31 cellular contexts compared by ENCODE assay signal in genomic region chr18:78494204-78494603, GRCh38.
DNase-seq lines count a peak whose midpoint lies in the region; ATAC-seq, FAIRE-seq and TF ChIP-seq lines count a peak whose summit lies in the region.
"Had no signal": no experiment of that assay in that cellular context is flagged by ENCODE, and none has a peak within 500 bp of the region (broad histone marks: within the 10 kb centered on the region; RNA-seq: fewer than 3 reads in every experiment).

No MANE protein-coding gene starts in this region.

- no peak for DNase-seq in activated T-cell treated with anti-CD3 and anti-CD28 coated beads, Interleukin-2, amount 50 U/mL, for 72 hours
- DNase-seq in activated T-cell treated with anti-CD3 and anti-CD28 coated beads for 4 hours = no peak
- DNase-seq in RWPE1 (ENCODE audit: low spot score) = no peak
- DNase-seq in fibroblast of mammary gland (ENCODE audit: low read depth) = peak; percentile 8
- DNase-seq in urothelium cell line (ENCODE audit: low spot score) = peak; percentile 90
- DNase-seq in NCI-H510A treated with DMSO at 0.1 percent for 48 hours (lab: John Stamatoyannopoulos, UW) = no peak
- DNase-seq: activated CD4-positive, alpha-beta T cell treated with anti-CD3 and anti-CD28 coated beads, Interleukin-2, amount 10 ng/mL, durations not matched to agents 7 days and 5 days; activated CD8-positive, alpha-beta memory T cell treated with anti-CD3 and anti-CD28 coated beads, Interleukin-2, amount 10 ng/mL, durations not matched to agents 7 days and 5 days; activated naive CD8-positive, alpha-beta T cell treated with anti-CD3 and anti-CD28 coated beads, Interleukin-2, amount 10 ng/mL, durations not matched to agents 7 days and 5 days; CD8-positive, alpha-beta memory T cell; glutamatergic neuron; HCEC 1CT; KG1; naive B cell; NCI-H1436 treated with DMSO at 0.1 percent for 48 hours; NCI-H524; NK-92 treated with Interleukin-12 subunit alpha and Interleukin-12 subunit beta, amount 100 ng/mL, for 24 hours; PC-9; SHP77 treated with DMSO at 0.1 percent for 48 hours; stimulated activated CD8-positive, alpha-beta memory T cell treated with anti-CD3 and anti-CD28 coated beads, Interleukin-4, amount 100 ng/mL, for 48 hours; stomach; T-helper 9 cell; thyroid gland had no signal

- H3K4me1 Mint-ChIP-seq in activated T-cell treated with anti-CD3 and anti-CD28 coated beads, Interleukin-2, amount 50 U/mL, for 72 hours (ENCODE audit: low read depth) = no peaks in the 10 kb centered on the region
- H3K4me1 Mint-ChIP-seq: activated CD4-positive, alpha-beta T cell treated with anti-CD3 and anti-CD28 coated beads, Interleukin-2, amount 10 ng/mL, durations not matched to agents 7 days and 5 days; activated CD8-positive, alpha-beta memory T cell treated with anti-CD3 and anti-CD28 coated beads, Interleukin-2, amount 10 ng/mL, durations not matched to agents 7 days and 5 days; activated naive CD8-positive, alpha-beta T cell treated with anti-CD3 and anti-CD28 coated beads, Interleukin-2, amount 10 ng/mL, durations not matched to agents 7 days and 5 days; CD8-positive, alpha-beta memory T cell; mesothelial cell of epicardium had no signal

- peaks cover 2 to 8% of the 10 kb centered on the region in 2 donors for H3K9me3 Mint-ChIP-seq in activated T-cell treated with anti-CD3 and anti-CD28 coated beads, Interleukin-2, amount 50 U/mL, for 72 hours

- no peak for ATAC-seq in activated T-cell treated with anti-CD3 and anti-CD28 coated beads, Interleukin-2, amount 50 U/mL, for 72 hours (replicated peaks in 1 of 2)
- no peak for ATAC-seq in HG03095 (IDR thresholded peaks at IDR 0.05; ENCODE audit: unreplicated experiment)
- ATAC-seq in HG02885 (IDR thresholded peaks at IDR 0.05; ENCODE audit: poor library complexity, unreplicated experiment) = no peak
- ATAC-seq: A549; activated CD8-positive, alpha-beta memory T cell treated with anti-CD3 and anti-CD28 coated beads, Interleukin-2, amount 10 ng/mL, durations not matched to agents 7 days and 5 days; body of pancreas had no signal

- H3K27ac Mint-ChIP-seq in activated T-cell treated with anti-CD3 and anti-CD28 coated beads, Interleukin-2, amount 50 U/mL, for 72 hours = peak overlapping the region; percentile 63
- H3K27ac Mint-ChIP-seq: activated CD4-positive, alpha-beta T cell treated with anti-CD3 and anti-CD28 coated beads, Interleukin-2, amount 10 ng/mL, durations not matched to agents 7 days and 5 days; activated CD8-positive, alpha-beta memory T cell treated with anti-CD3 and anti-CD28 coated beads, Interleukin-2, amount 10 ng/mL, durations not matched to agents 7 days and 5 days; activated naive CD8-positive, alpha-beta T cell treated with anti-CD3 and anti-CD28 coated beads, Interleukin-2, amount 10 ng/mL, durations not matched to agents 7 days and 5 days; mesothelial cell of epicardium; naive B cell had no signal

- H3K27me3 Mint-ChIP-seq in activated T-cell treated with anti-CD3 and anti-CD28 coated beads, Interleukin-2, amount 50 U/mL, for 72 hours (ENCODE audit: low read depth) = no peaks in the 10 kb centered on the region
- H3K27me3 Mint-ChIP-seq: activated CD4-positive, alpha-beta T cell treated with anti-CD3 and anti-CD28 coated beads, Interleukin-2, amount 10 ng/mL, durations not matched to agents 7 days and 5 days; activated CD8-positive, alpha-beta memory T cell treated with anti-CD3 and anti-CD28 coated beads, Interleukin-2, amount 10 ng/mL, durations not matched to agents 7 days and 5 days; activated naive CD8-positive, alpha-beta T cell treated with anti-CD3 and anti-CD28 coated beads, Interleukin-2, amount 10 ng/mL, durations not matched to agents 7 days and 5 days; CD8-positive, alpha-beta memory T cell; naive B cell had no signal

- H3K4me3 ChIP-seq in fibroblast of mammary gland (ENCODE audit: control insufficient read depth, low read depth, low read length) = no peak overlapping the region
- H3K4me3 ChIP-seq: A549, body of pancreas, PC-9, stomach, thyroid gland had no signal

- TF ChIP-seq CTCF in RWPE1 (conservative IDR thresholded peaks at IDR 0.05; ENCODE audit: low read depth) (no peak), fibroblast of mammary gland (conservative IDR thresholded peaks at IDR 0.05; ENCODE audit: control insufficient read depth, insufficient read depth, low read depth, low read length) (no peak)

- no peak overlapping the region for H3K4me3 Mint-ChIP-seq in activated T-cell treated with anti-CD3 and anti-CD28 coated beads, Interleukin-2, amount 50 U/mL, for 72 hours
- H3K4me3 Mint-ChIP-seq: activated CD4-positive, alpha-beta T cell treated with anti-CD3 and anti-CD28 coated beads, Interleukin-2, amount 10 ng/mL, durations not matched to agents 7 days and 5 days; activated CD8-positive, alpha-beta memory T cell treated with anti-CD3 and anti-CD28 coated beads, Interleukin-2, amount 10 ng/mL, durations not matched to agents 7 days and 5 days; activated naive CD8-positive, alpha-beta T cell treated with anti-CD3 and anti-CD28 coated beads, Interleukin-2, amount 10 ng/mL, durations not matched to agents 7 days and 5 days; CD8-positive, alpha-beta memory T cell; mesothelial cell of epicardium; naive B cell had no signal

- POLR2A ChIA-PET in RWPE1 (lab: Yijun Ruan, JAX; ENCODE audit: low non-redundant PET) = no interaction called here

- H3K27ac ChIP-seq in RWPE1 = peak overlapping the region; percentile 12; the same call in 1 of the 2 replicates
- H3K27ac ChIP-seq: A549, body of pancreas, PC-9, stomach, thyroid gland had no signal

- peaks cover 4% of the 10 kb centered on the region in 2 donors for H3K36me3 Mint-ChIP-seq in activated T-cell treated with anti-CD3 and anti-CD28 coated beads, Interleukin-2, amount 50 U/mL, for 72 hours (ENCODE audit: insufficient read depth in 2 of 2)
- H3K36me3 Mint-ChIP-seq: activated CD8-positive, alpha-beta memory T cell treated with anti-CD3 and anti-CD28 coated beads, Interleukin-2, amount 10 ng/mL, durations not matched to agents 7 days and 5 days; activated naive CD8-positive, alpha-beta T cell treated with anti-CD3 and anti-CD28 coated beads, Interleukin-2, amount 10 ng/mL, durations not matched to agents 7 days and 5 days; CD8-positive, alpha-beta memory T cell; mesothelial cell of epicardium; naive B cell had no signal

- no peak for FAIRE-seq in urothelium cell line (lab: Jason Lieb, UNC)
- FAIRE-seq: A549, G401.6, GM19239, keratinocyte had no signal

- CTCF ChIA-PET in RWPE1 (lab: Yijun Ruan, JAX) = no interaction called here

Comparison
In these comparisons a context has a peak if more than half of its experiments do, and no peak if none do; other contexts are left out.
1. DNase-seq: peak in fibroblast of mammary gland (single experiment) and urothelium cell line (single experiment); none in activated T-cell treated with anti-CD3 and anti-CD28 coated beads, Interleukin-2, amount 50 U/mL, for 72 hours (0 of 2), activated T-cell treated with anti-CD3 and anti-CD28 coated beads for 4 hours (single experiment), RWPE1 (single experiment) and NCI-H510A treated with DMSO at 0.1 percent for 48 hours (single experiment).